Comparison of ENCODE assay signal across 1 cellular context in genomic region chr10:77879710-77880109, GRCh38.
TF ChIP-seq lines count a peak whose summit lies in the region.

No MANE protein-coding gene starts in this region.

TF ChIP-seq in H1, 55 proteins besides CTCF, POLR2A, EP300 and RAD21:
- TF ChIP-seq MAX (IDR thresholded peaks at IDR 0.05): no peak
- no peak for TF ChIP-seq SIN3A (conservative IDR thresholded peaks at IDR 0.05 in 1 of 2, IDR thresholded peaks at IDR 0.05 in 1 of 2; ENCODE audit: low read depth in 1 of 2, low read length in 2 of 2)
- TF ChIP-seq USF2 (IDR thresholded peaks at IDR 0.05; ENCODE audit: low read length): no peak
- no peak for TF ChIP-seq FOSL1 (IDR thresholded peaks at IDR 0.05; ENCODE audit: insufficient read depth, low read depth, low read length)
- no peak for TF ChIP-seq TEAD4 (IDR thresholded peaks at IDR 0.05; ENCODE audit: low read depth, low read length)
- TF ChIP-seq KDM4A (IDR thresholded peaks at IDR 0.05; ENCODE audit: low read depth, low read length, severe bottlenecking): no peak
- no peak for TF ChIP-seq SRF (IDR thresholded peaks at IDR 0.05; ENCODE audit: low read depth, low read length)
- TF ChIP-seq, protein P1, sequence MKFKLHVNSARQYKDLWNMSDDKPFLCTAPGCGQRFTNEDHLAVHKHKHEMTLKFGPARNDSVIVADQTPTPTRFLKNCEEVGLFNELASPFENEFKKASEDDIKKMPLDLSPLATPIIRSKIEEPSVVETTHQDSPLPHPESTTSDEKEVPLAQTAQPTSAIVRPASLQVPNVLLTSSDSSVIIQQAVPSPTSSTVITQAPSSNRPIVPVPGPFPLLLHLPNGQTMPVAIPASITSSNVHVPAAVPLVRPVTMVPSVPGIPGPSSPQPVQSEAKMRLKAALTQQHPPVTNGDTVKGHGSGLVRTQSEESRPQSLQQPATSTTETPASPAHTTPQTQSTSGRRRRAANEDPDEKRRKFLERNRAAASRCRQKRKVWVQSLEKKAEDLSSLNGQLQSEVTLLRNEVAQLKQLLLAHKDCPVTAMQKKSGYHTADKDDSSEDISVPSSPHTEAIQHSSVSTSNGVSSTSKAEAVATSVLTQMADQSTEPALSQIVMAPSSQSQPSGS (IDR thresholded peaks at IDR 0.05; ENCODE audit: low read length): no peak
- no peak for TF ChIP-seq CEBPB (IDR thresholded peaks at IDR 0.05; ENCODE audit: low read depth, low read length)
- no peak for TF ChIP-seq CTBP2 (IDR thresholded peaks at IDR 0.05; ENCODE audit: borderline replicate concordance, insufficient read depth, insufficient read length, low read length)
